Comparison of ENCODE assay signal across 23 cellular contexts in the genomic region with DNA sequence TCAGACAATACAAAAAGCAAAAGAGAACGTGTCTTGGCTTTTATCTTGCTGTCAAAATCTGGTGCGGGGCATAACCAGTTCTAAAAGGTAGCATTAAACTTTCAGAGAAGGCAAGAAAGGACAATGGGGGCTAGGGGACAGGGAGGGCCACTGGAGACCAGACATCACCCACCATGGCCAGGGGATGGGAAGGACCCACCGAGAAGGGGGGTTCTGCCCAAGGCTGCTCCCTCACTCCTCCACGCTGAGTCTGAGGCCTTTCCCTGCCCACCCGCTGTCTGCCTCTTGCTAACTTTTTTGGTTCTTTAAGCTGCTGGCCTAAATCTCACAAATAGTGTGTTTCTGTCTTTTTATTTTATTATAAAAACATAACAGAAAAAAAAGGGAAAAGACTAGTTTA.
"Had no signal": no experiment of that assay in that cellular context is flagged by ENCODE, and none has a peak within 500 bp of the region (broad histone marks: within the 10 kb centered on the region; RNA-seq: fewer than 3 reads in every experiment).

No MANE protein-coding gene starts in this region.

- H3K4me1 ChIP-seq: colonic mucosa, esophagus squamous epithelium, gastrocnemius medialis, gastroesophageal sphincter, heart left ventricle, heart right ventricle had no signal

- H3K4me1 Mint-ChIP-seq: endodermal cell had no signal

- H3K27ac Mint-ChIP-seq: dendritic cell treated with granulocyte-macrophage colony-stimulating factor and Interleukin-4, amounts not matched to agents 40 ng/mL and 50 ng/mL, for 4 days; effector memory CD8-positive, alpha-beta T cell; endodermal cell had no signal

- H3K27ac ChIP-seq: colonic mucosa, coronary artery, dorsolateral prefrontal cortex, epithelial cell of prostate, esophagus squamous epithelium, foreskin keratinocyte, gastrocnemius medialis, gastroesophageal sphincter, heart left ventricle, heart right ventricle had no signal

- H3K27me3 ChIP-seq: colonic mucosa, dorsolateral prefrontal cortex, esophagus squamous epithelium, foreskin keratinocyte, gastrocnemius medialis, gastroesophageal sphincter, heart left ventricle, heart right ventricle had no signal

- H3K4me3 Mint-ChIP-seq: dendritic cell treated with granulocyte-macrophage colony-stimulating factor and Interleukin-4, amounts not matched to agents 40 ng/mL and 50 ng/mL, for 4 days; effector memory CD8-positive, alpha-beta T cell; endodermal cell had no signal

- H3K27me3 Mint-ChIP-seq: dendritic cell treated with granulocyte-macrophage colony-stimulating factor and Interleukin-4, amounts not matched to agents 40 ng/mL and 50 ng/mL, for 4 days; effector memory CD8-positive, alpha-beta T cell had no signal

- DNase-seq: colonic mucosa; cortex of kidney; dermis blood vessel endothelial cell; dorsolateral prefrontal cortex; effector CD4-positive, alpha-beta T cell; effector CD8-positive, alpha-beta T cell; effector memory CD4-positive, alpha-beta T cell; effector memory CD8-positive, alpha-beta T cell; endodermal cell; erythroblast; esophagus squamous epithelium; foreskin fibroblast; foreskin keratinocyte; foreskin melanocyte; gastrocnemius medialis; glutamatergic neuron; head of caudate nucleus; heart left ventricle; heart right ventricle had no signal

- H3K36me3 ChIP-seq: colonic mucosa, esophagus squamous epithelium, gastrocnemius medialis, gastroesophageal sphincter, heart left ventricle, heart right ventricle had no signal

- H3K9me3 Mint-ChIP-seq: dendritic cell treated with granulocyte-macrophage colony-stimulating factor and Interleukin-4, amounts not matched to agents 40 ng/mL and 50 ng/mL, for 4 days; effector memory CD8-positive, alpha-beta T cell; endodermal cell had no signal

- H3K4me3 ChIP-seq: colonic mucosa, coronary artery, dorsolateral prefrontal cortex, esophagus squamous epithelium, gastrocnemius medialis, gastroesophageal sphincter, heart left ventricle, heart right ventricle had no signal

- H3K9me3 ChIP-seq: colonic mucosa, esophagus squamous epithelium, gastrocnemius medialis, gastroesophageal sphincter, heart left ventricle, heart right ventricle had no signal
